18 cellular contexts compared by ENCODE assay signal in genomic region chr11:8267280-8267679, GRCh38. TPM values are rescaled to one million over a fixed set of nuclear protein-coding genes. Genes with fewer than 3 reads are reported as not detected.
DNase-seq lines count a peak whose midpoint lies in the region; ATAC-seq and TF ChIP-seq lines count a peak whose summit lies in the region.
"Had no signal": no experiment of that assay in that cellular context is flagged by ENCODE, and none has a peak within 500 bp of the region (broad histone marks: within the 10 kb centered on the region; RNA-seq: fewer than 3 reads in every experiment).

No MANE protein-coding gene starts in this region.

- no peak overlapping the region for H3K27ac Mint-ChIP-seq in T-helper 17 cell

- no peaks in the 10 kb centered on the region for H3K9me3 ChIP-seq in left ventricle myocardium inferior (replicated peaks)
- no peaks in the 10 kb centered on the region for H3K9me3 ChIP-seq in T-helper 17 cell (ENCODE audit: control insufficient read depth, low read length, poor library complexity, severe bottlenecking)
- no peaks in the 10 kb centered on the region for H3K9me3 ChIP-seq in stomach smooth muscle (ENCODE audit: control insufficient read depth in 2 of 2, low read length in 2 of 2)
- no peaks in the 10 kb centered on the region for H3K9me3 ChIP-seq in MG63

- no peak for TF ChIP-seq CTCF in left ventricle myocardium inferior (IDR thresholded peaks at IDR 0.05; ENCODE audit: borderline replicate concordance)

- ATAC-seq in T-helper 17 cell (no peak), GM19328 (IDR thresholded peaks at IDR 0.05; ENCODE audit: unreplicated experiment) (no peak)

- DNase-seq in cardiac septum (ENCODE audit: low spot score) (peak; percentile 36), left ventricle myocardium inferior (no peak), T-helper 17 cell (no peak), mesenteric fat pad (ENCODE audit: low spot score) (peak; percentile 62), MG63 (no peak), NCI-H2029 (lab: John Stamatoyannopoulos, UW) (no peak)
- DNase-seq: activated CD4-positive, alpha-beta T cell treated with anti-CD3 and anti-CD28 coated beads for 1 hour; activated CD8-positive, alpha-beta memory T cell treated with anti-CD3 and anti-CD28 coated beads, Interleukin-2, amount 50 U/mL, for 4 hours; effector CD4-positive, alpha-beta T cell; GDM1; NCI-H187 treated with DMSO at 0.1 percent for 48 hours; T-helper 2 cell had no signal

- H3K27me3 ChIP-seq in left ventricle myocardium inferior (ENCODE audit: low read depth) (peaks cover 91% of the 10 kb centered on the region), stomach smooth muscle (ENCODE audit: control insufficient read depth in 1 of 2, insufficient read depth in 2 of 2, low read length in 2 of 2) (peaks cover 0 to 11% of the 10 kb centered on the region in 2 donors), MG63 (peaks cover 35% of the 10 kb centered on the region)

- no peak overlapping the region for H3K27ac ChIP-seq in left ventricle myocardium inferior (replicated peaks)
- H3K27ac ChIP-seq in stomach smooth muscle (ENCODE audit: low read length): no peak overlapping the region

- intact Hi-C loops in cardiac septum (cut with DNase I) (no loop called here), left ventricle myocardium inferior (cut with micrococcal nuclease) (no loop called here)

- H3K4me3 ChIP-seq in left ventricle myocardium inferior (no peak overlapping the region), stomach smooth muscle (ENCODE audit: low read length in 2 of 2) (peak overlapping the region; percentile 74 to 78), MG63 (no peak overlapping the region)
- H3K4me3 ChIP-seq: GM12878 had no signal

- H3K4me1 Mint-ChIP-seq in T-helper 17 cell: peaks cover 11% of the 10 kb centered on the region

- H3K4me1 ChIP-seq in left ventricle myocardium inferior: peaks cover 30% of the 10 kb centered on the region
- peaks cover 21% of the 10 kb centered on the region for H3K4me1 ChIP-seq in stomach smooth muscle (ENCODE audit: control insufficient read depth, insufficient read depth, low read length)

- H3K4me3 Mint-ChIP-seq in T-helper 17 cell: peak overlapping the region; percentile 49

- H3K36me3 Mint-ChIP-seq in T-helper 17 cell (ENCODE audit: low read depth): peaks cover 3% of the 10 kb centered on the region

- H3K36me3 ChIP-seq in left ventricle myocardium inferior: no peaks in the 10 kb centered on the region
- H3K36me3 ChIP-seq in stomach smooth muscle (ENCODE audit: control insufficient read depth in 2 of 2, insufficient read depth in 2 of 2, low read length in 2 of 2): peaks cover 0 to 2% of the 10 kb centered on the region in 2 donors
- H3K36me3 ChIP-seq in MG63: no peaks in the 10 kb centered on the region

- H3K27me3 Mint-ChIP-seq in T-helper 17 cell: peaks cover 73% of the 10 kb centered on the region

- no peak overlapping the region for H3K9ac ChIP-seq in stomach smooth muscle (ENCODE audit: low read length in 2 of 2)

RNA-seq across cellular contexts. Expression of gene LMO1, which starts 3.6 kb away (rescaled TPM):
- total RNA-seq in cardiac septum: 0.46 TPM
- 2.3 TPM for total RNA-seq in left ventricle myocardium inferior
- not detected for total RNA-seq in T-helper 17 cell
- total RNA-seq in mesenteric fat pad: not detected
- total RNA-seq in MG63 (2014; rRNA removed; shearing (Covaris generic); ENCODE audit: low replicate concordance): not detected in 2 replicates
- total RNA-seq: bronchial epithelial cell, GM12878, osteocyte, skeletal muscle tissue had no signal

Comparison
In these comparisons a context has a peak if more than half of its experiments do, and no peak if none do; other contexts are left out.
1. DNase-seq: peak in cardiac septum (single experiment) and mesenteric fat pad (single experiment); none in left ventricle myocardium inferior (single experiment), T-helper 17 cell (0 of 3), MG63 (single experiment) and NCI-H2029 (single experiment).
2. H3K4me3 ChIP-seq: peak in stomach smooth muscle (2 of 2); none in left ventricle myocardium inferior (single experiment) and MG63 (single experiment).